12 cellular contexts compared by ENCODE assay signal in the genomic region with DNA sequence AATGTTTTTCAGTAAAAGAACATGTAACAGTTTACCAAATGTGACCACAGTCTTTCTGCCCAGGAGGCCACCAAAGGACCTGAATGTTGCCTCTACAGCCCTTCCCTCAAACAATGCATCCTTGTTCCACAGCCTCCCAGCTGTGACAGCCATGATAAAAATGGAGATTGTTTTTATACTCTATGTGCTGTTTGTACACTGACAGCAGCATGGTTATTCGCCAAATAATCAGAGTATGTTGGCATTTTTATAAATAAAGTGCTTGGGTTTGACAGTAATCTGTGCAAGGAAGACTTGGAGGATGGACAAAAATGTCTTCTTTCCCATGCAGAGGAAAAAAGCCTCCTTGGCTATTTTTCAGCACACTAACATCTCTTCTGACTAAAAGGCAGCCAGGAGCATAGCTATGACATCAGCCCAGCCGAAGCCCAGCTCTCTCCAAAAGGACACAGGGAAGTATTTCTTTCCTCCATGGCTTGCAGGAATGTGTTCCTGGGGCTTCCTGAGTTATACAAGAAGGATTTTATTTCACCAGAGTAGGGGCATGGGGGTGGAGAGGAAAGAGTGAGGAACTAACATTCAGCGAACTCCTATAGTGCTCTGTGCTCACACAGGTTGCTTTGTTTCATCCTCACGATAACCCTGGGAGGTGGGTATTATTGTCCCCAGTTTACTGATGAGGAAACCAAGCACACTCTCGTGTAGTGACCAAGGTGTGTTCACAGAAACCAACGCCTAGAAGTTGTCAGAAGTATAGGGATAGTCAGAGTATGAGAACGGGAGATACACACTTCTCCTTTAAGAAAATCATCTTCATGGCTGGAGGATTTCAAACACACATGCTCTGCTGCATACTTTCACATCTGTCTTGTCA.
DNase-seq lines count a peak whose midpoint lies in the region; ATAC-seq, FAIRE-seq and TF ChIP-seq lines count a peak whose summit lies in the region.
"Had no signal": no experiment of that assay in that cellular context is flagged by ENCODE, and none has a peak within 500 bp of the region (broad histone marks: within the 10 kb centered on the region; RNA-seq: fewer than 3 reads in every experiment).

No MANE protein-coding gene starts in this region.

- H3K9me3 ChIP-seq in right atrium auricular region = no peaks in the 10 kb centered on the region

- H3K4me1 ChIP-seq in right atrium auricular region = peaks cover 0 to 14% of the 10 kb centered on the region in 2 donors

- no peaks in the 10 kb centered on the region for H3K27me3 ChIP-seq in bronchial epithelial cell (ENCODE audit: control insufficient read depth, insufficient read depth, low read length)
- no peaks in the 10 kb centered on the region for H3K27me3 ChIP-seq in right atrium auricular region
- H3K27me3 ChIP-seq: cardiac muscle cell had no signal

- TF ChIP-seq CTCF in bronchial epithelial cell (IDR thresholded peaks at IDR 0.05; ENCODE audit: insufficient read depth, low read length, severe bottlenecking) (no peak), right atrium auricular region (IDR thresholded peaks at IDR 0.05) (no peak)

- ATAC-seq in HG02610 (IDR thresholded peaks at IDR 0.05; ENCODE audit: unreplicated experiment) (no peak), GM18909 (IDR thresholded peaks at IDR 0.05; ENCODE audit: poor library complexity, unreplicated experiment) (no peak), GM19023 (IDR thresholded peaks at IDR 0.05; ENCODE audit: unreplicated experiment) (no peak)
- ATAC-seq: activated CD8-positive, alpha-beta T cell treated with anti-CD3 and anti-CD28 coated beads for 36 hours; SK-N-SH treated with all-trans-retinoic acid at 6 μM for 48 hours had no signal

- H3K27ac ChIP-seq in right atrium auricular region = peak overlapping the region; percentile 26 to 63
- H3K27ac ChIP-seq: cardiac muscle cell had no signal

- peak; percentile 28 for FAIRE-seq in bronchial epithelial cell (lab: Jason Lieb, UNC)

- H3K36me3 ChIP-seq in bronchial epithelial cell (ENCODE audit: control insufficient read depth, insufficient read depth, low read length) (no peaks in the 10 kb centered on the region), right atrium auricular region (no peaks in the 10 kb centered on the region)
- H3K36me3 ChIP-seq: cardiac muscle cell had no signal

- H3K4me3 ChIP-seq in bronchial epithelial cell (ENCODE audit: low read depth, low read length) (peak overlapping the region; percentile 1), right atrium auricular region (no peak overlapping the region)
- H3K4me3 ChIP-seq: cardiac muscle cell had no signal

- peak; percentile 2 for DNase-seq in EH (ENCODE audit: low read depth)
- DNase-seq in bronchial epithelial cell (ENCODE audit: low read depth) = peak; percentile 58
- DNase-seq in right atrium auricular region (ENCODE audit: low spot score) = peak; percentile 63
- peak; percentile 84 for DNase-seq in pons (ENCODE audit: low spot score)
- DNase-seq in NCI-H187 treated with DMSO at 0.1 percent for 48 hours (lab: John Stamatoyannopoulos, UW) = no peak
- DNase-seq: activated CD8-positive, alpha-beta T cell treated with anti-CD3 and anti-CD28 coated beads for 36 hours; NCI-H345 had no signal
